ENCODE assay signal across 8 cellular contexts in the genomic region with DNA sequence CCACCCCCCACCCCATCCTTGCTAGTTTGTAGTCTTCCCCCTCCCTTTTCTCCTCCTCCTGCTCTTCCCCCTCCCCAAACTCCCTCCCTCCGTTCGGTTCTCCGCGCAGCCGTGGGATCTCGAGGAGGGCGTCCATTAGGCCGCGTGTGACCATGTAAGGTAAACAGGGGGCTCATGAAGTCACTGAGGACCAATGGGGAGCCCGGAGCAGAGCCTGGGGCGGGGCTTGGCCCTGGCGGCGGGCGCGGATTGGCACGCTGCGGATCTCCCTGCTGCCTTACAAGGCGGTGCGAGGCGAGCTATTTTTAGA. TPM values are rescaled to one million over a fixed set of nuclear protein-coding genes. Genes with fewer than 3 reads are reported as not detected.
DNase-seq lines count a peak whose midpoint lies in the region; ATAC-seq and FAIRE-seq lines count a peak whose summit lies in the region.

No MANE protein-coding gene starts in this region.

- peak overlapping the region; percentile 68 to 90 for H3K4me3 ChIP-seq in small intestine (ENCODE audit: low read depth in 1 of 2, low read length in 2 of 2)

- H3K27me3 Mint-ChIP-seq in immature natural killer cell (ENCODE audit: low read depth in 3 of 3) = peaks cover 6 to 23% (median 20%) of the 10 kb centered on the region in 3 donors

- peaks cover 0 to 8% of the 10 kb centered on the region in 2 donors for H3K4me1 ChIP-seq in small intestine (ENCODE audit: control insufficient read depth in 2 of 2, insufficient read depth in 1 of 2, low read depth in 1 of 2, low read length in 1 of 2)

- 0% methylated on average over 16 to 20 of the region's 20 CpGs for WGBS in small intestine, 3 donors

- no peaks in the 10 kb centered on the region for H3K9me3 ChIP-seq in small intestine (ENCODE audit: control insufficient read depth, low read depth)

- peak; percentile 99 for DNase-seq in A172 (ENCODE audit: low spot score)
- DNase-seq in NCI-H2196 treated with DMSO at 0.1 percent for 48 hours (lab: John Stamatoyannopoulos, UW; ENCODE audit: unreplicated experiment) = peak; percentile 98
- peak; percentile 95 for DNase-seq in central memory CD4-positive, alpha-beta T cell
- peak; percentile 96 to 98 (median 97) for DNase-seq in immature natural killer cell
- DNase-seq in small intestine = peak; percentile 96

- ATAC-seq in GM18870 (IDR thresholded peaks at IDR 0.05; ENCODE audit: unreplicated experiment) (peak; percentile 93), HG03135 (IDR thresholded peaks at IDR 0.05; ENCODE audit: unreplicated experiment) (peak; percentile 96)
- peak; percentile 94 for ATAC-seq in activated CD4-positive, CD25-positive, alpha-beta regulatory T cell treated with anti-CD3 and anti-CD28 coated beads, Interleukin-2, amount 50 U/mL, for 24 hours

- H3K9me3 Mint-ChIP-seq in immature natural killer cell = no peaks in the 10 kb centered on the region

- no peak for FAIRE-seq in small intestine (lab: Jason Lieb, UNC)

- H3K4me1 Mint-ChIP-seq in immature natural killer cell = peaks cover 39 to 44% of the 10 kb centered on the region in 2 donors

- H3K27me3 ChIP-seq in small intestine (ENCODE audit: control insufficient read depth in 2 of 2, insufficient read depth in 2 of 2, low read length in 2 of 2) = no peaks in the 10 kb centered on the region

- H3K27ac Mint-ChIP-seq in immature natural killer cell = peak overlapping the region; percentile 92 to 97 (median 96)

- no peaks in the 10 kb centered on the region for H3K36me3 Mint-ChIP-seq in immature natural killer cell

- H3K36me3 ChIP-seq in small intestine (ENCODE audit: control insufficient read depth in 2 of 2, insufficient read depth in 2 of 2, low read length in 2 of 2) = no peaks in the 10 kb centered on the region

- H3K4me3 Mint-ChIP-seq in immature natural killer cell = peak overlapping the region; percentile 89 to 97 (median 95)

- H3K27ac ChIP-seq in small intestine (ENCODE audit: low read depth in 1 of 2, low read length in 1 of 2) = peak overlapping the region; percentile 99 to 100

RNA-seq across cellular contexts. Expression of gene KLF7, which starts 0.2 kb away (rescaled TPM):
- 9.1 and 13.7 TPM in 2 replicates for total RNA-seq in A172 (2014; rRNA removed; shearing (Covaris generic))
- 10 to 100 TPM in 1 of 3 donors, 1 to 10 TPM in 2; 3.5 to 10.2 (median 6.7) TPM for polyA plus RNA-seq in immature natural killer cell
- 1 to 10 TPM; 1.1 to 10.0 (median 8.1) TPM for polyA plus RNA-seq in small intestine

Comparison
In these comparisons a context has a peak if more than half of its experiments do, and no peak if none do; other contexts are left out.
1. Peak in every context shown above with its lines: DNase-seq, ATAC-seq, H3K4me3 ChIP-seq and H3K27ac ChIP-seq.